8 cellular contexts compared by ENCODE assay signal in genomic region chr5:17118631-17119030, GRCh38.
DNase-seq lines count a peak whose midpoint lies in the region; ATAC-seq and TF ChIP-seq lines count a peak whose summit lies in the region.

No MANE protein-coding gene starts in this region.

- H3K27me3 Mint-ChIP-seq in Calu3 (ENCODE audit: unreplicated experiment) (no peaks in the 10 kb centered on the region), nephron (ENCODE audit: low read depth) (peaks cover 8% of the 10 kb centered on the region)

- TF ChIP-seq CTCF in Calu3 (IDR thresholded peaks at IDR 0.05; ENCODE audit: unreplicated experiment) (no peak), nephron (IDR thresholded peaks at IDR 0.05; ENCODE audit: unreplicated experiment in 3 of 3) (no peak)

- CTCF ChIA-PET in Calu3 (lab: Charles Lee) (interaction anchor here (0.5 to 1.2 kb wide), 4 partner anchors 14 to 404 kb away, joined by 3 to 9 read pairs (median 4); no protein-coding TSS in a partner anchor), HEK293T (lab: Yijun Ruan, JAX) (interaction anchor here (3.0 kb wide), 1 partner anchor 14 kb away, joined by 14 read pairs; no protein-coding TSS in a partner anchor)

- POLR2A ChIA-PET in HEK293T (lab: Yijun Ruan, JAX): no interaction called here

- peak overlapping the region; percentile 93 for H3K27ac Mint-ChIP-seq in Calu3 (ENCODE audit: unreplicated experiment)
- peak overlapping the region; percentile 77 to 87 (median 87) for H3K27ac Mint-ChIP-seq in nephron

- H3K4me1 Mint-ChIP-seq in Calu3 (ENCODE audit: low read depth, unreplicated experiment) (peaks cover 66% of the 10 kb centered on the region), nephron (peaks cover 26% of the 10 kb centered on the region)

- H3K4me3 Mint-ChIP-seq in Calu3 (ENCODE audit: low read depth, unreplicated experiment) (peak overlapping the region; percentile 43), nephron (no peak overlapping the region)

- no TSS peak for BruUV-seq in Calu3 (replicated peaks; lab: Mats Ljungman, UMichigan)

- intact Hi-C loops in Calu3 (cut with micrococcal nuclease; ENCODE audit: unreplicated experiment): no loop called here

- DNase-seq in Calu3 (peak; percentile 61), HEK293T (ENCODE audit: extremely low spot score) (peak; percentile 35), RPMI8226 (peak; percentile 9), fibroblast of gingiva (ENCODE audit: low read depth) (peak; percentile 66), DMS153 (lab: John Stamatoyannopoulos, UW) (no peak), NCI-H1048 (lab: John Stamatoyannopoulos, UW) (no peak)

- H3K9me3 Mint-ChIP-seq in Calu3 (ENCODE audit: low read depth, unreplicated experiment): peaks cover 2% of the 10 kb centered on the region
- peaks cover 3% of the 10 kb centered on the region for H3K9me3 Mint-ChIP-seq in nephron

- H3K36me3 Mint-ChIP-seq in Calu3 (ENCODE audit: insufficient read depth, unreplicated experiment): peaks cover 17% of the 10 kb centered on the region
- H3K36me3 Mint-ChIP-seq in nephron (ENCODE audit: low read depth): no peaks in the 10 kb centered on the region

- no peak for ATAC-seq in HG03108 (IDR thresholded peaks at IDR 0.05; ENCODE audit: unreplicated experiment)

TF ChIP-seq in HEK293T, 16 proteins besides CTCF, POLR2A, EP300 and RAD21:
- no peak for TF ChIP-seq BHLHE40 (IDR thresholded peaks at IDR 0.05; ENCODE audit: borderline replicate concordance)
- no peak for TF ChIP-seq FOXM1 (IDR thresholded peaks at IDR 0.05; ENCODE audit: borderline replicate concordance)
- TF ChIP-seq L3MBTL2 (conservative IDR thresholded peaks at IDR 0.05): no peak
- TF ChIP-seq CTBP1 (IDR thresholded peaks at IDR 0.05; ENCODE audit: borderline replicate concordance): no peak
- TF ChIP-seq FOXK2 (IDR thresholded peaks at IDR 0.05): no peak
- no peak for TF ChIP-seq ZNF384 (IDR thresholded peaks at IDR 0.05)
- TF ChIP-seq FOXA1 (IDR thresholded peaks at IDR 0.05): no peak
- no peak for TF ChIP-seq NFRKB (IDR thresholded peaks at IDR 0.05)
- no peak for TF ChIP-seq LEF1 (IDR thresholded peaks at IDR 0.05; ENCODE audit: borderline replicate concordance)
- TF ChIP-seq, protein P1, sequence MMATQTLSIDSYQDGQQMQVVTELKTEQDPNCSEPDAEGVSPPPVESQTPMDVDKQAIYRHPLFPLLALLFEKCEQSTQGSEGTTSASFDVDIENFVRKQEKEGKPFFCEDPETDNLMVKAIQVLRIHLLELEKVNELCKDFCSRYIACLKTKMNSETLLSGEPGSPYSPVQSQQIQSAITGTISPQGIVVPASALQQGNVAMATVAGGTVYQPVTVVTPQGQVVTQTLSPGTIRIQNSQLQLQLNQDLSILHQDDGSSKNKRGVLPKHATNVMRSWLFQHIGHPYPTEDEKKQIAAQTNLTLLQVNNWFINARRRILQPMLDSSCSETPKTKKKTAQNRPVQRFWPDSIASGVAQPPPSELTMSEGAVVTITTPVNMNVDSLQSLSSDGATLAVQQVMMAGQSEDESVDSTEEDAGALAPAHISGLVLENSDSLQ (IDR thresholded peaks at IDR 0.05): no peak
- TF ChIP-seq SUZ12 (IDR thresholded peaks at IDR 0.05): no peak
- no peak for TF ChIP-seq HDGF (IDR thresholded peaks at IDR 0.05; ENCODE audit: borderline replicate concordance)
TF ChIP-seq in HEK293T: peak in this region for 0.

Comparison
In these comparisons a context has a peak if more than half of its experiments do, and no peak if none do; other contexts are left out.
1. DNase-seq: peak in Calu3 (single experiment), HEK293T (single experiment), RPMI8226 (single experiment) and fibroblast of gingiva (single experiment); none in DMS153 (single experiment) and NCI-H1048 (single experiment).